Comparison of ENCODE assay signal across 27 cellular contexts in genomic region chr10:84765656-84766055, GRCh38.
"Had no signal": no experiment of that assay in that cellular context is flagged by ENCODE, and none has a peak within 500 bp of the region (broad histone marks: within the 10 kb centered on the region; RNA-seq: fewer than 3 reads in every experiment).

No MANE protein-coding gene starts in this region.

- H3K4me3 ChIP-seq: left lung, lung, psoas muscle, skin epidermis, stomach, testis, thyroid gland, transverse colon, upper lobe of left lung, vagina had no signal

- FAIRE-seq: islet of Langerhans, kidney had no signal

- ATAC-seq: left lung; naive thymus-derived CD4-positive, alpha-beta T cell; natural killer cell treated with Interleukin-12 subunit alpha and Interleukin-12 subunit beta and Interleukin-15 and Interleukin-18, amount 100 ng/mL, for 72 hours; psoas muscle; sciatic nerve; stimulated activated naive B cell treated with anti-CD40 and anti-IgM and Interleukin-4, amounts not matched to agents 10 μg/mL and 1 μg/mL and 100 μg/mL, for 72 hours; stimulated activated naive CD8-positive, alpha-beta T cell treated with anti-CD3 and anti-CD28 coated beads, Interleukin-15, Interleukin-2, amounts not matched to agents 100 U/mL and 50 U/mL, for 24 hours had no signal

- H3K9me3 ChIP-seq: left lung, psoas muscle, stomach, testis, thyroid gland, transverse colon, upper lobe of left lung, vagina had no signal

- H3K79me2 ChIP-seq: parathyroid adenoma had no signal

- H3K36me3 Mint-ChIP-seq: immature natural killer cell; mesothelial cell of epicardium; naive thymus-derived CD4-positive, alpha-beta T cell; natural killer cell treated with Interleukin-12 subunit alpha and Interleukin-12 subunit beta and Interleukin-15 and Interleukin-18, amount 100 ng/mL, for 72 hours; stimulated activated naive B cell treated with anti-CD40 and anti-IgM and Interleukin-4, amounts not matched to agents 10 μg/mL and 1 μg/mL and 100 μg/mL, for 72 hours had no signal

- H3K27ac Mint-ChIP-seq: immature natural killer cell; mesothelial cell of epicardium; natural killer cell treated with Interleukin-12 subunit alpha and Interleukin-12 subunit beta and Interleukin-15 and Interleukin-18, amount 100 ng/mL, for 72 hours; stimulated activated naive B cell treated with anti-CD40 and anti-IgM and Interleukin-4, amounts not matched to agents 10 μg/mL and 1 μg/mL and 100 μg/mL, for 72 hours had no signal

- H3K27me3 Mint-ChIP-seq: natural killer cell treated with Interleukin-12 subunit alpha and Interleukin-12 subunit beta and Interleukin-15 and Interleukin-18, amount 100 ng/mL, for 72 hours; stimulated activated naive B cell treated with anti-CD40 and anti-IgM and Interleukin-4, amounts not matched to agents 10 μg/mL and 1 μg/mL and 100 μg/mL, for 72 hours had no signal

- H3K36me3 ChIP-seq: left lung, stomach, thyroid gland, transverse colon, upper lobe of left lung, vagina had no signal

- H3K27ac ChIP-seq: left lung, parathyroid adenoma, psoas muscle, skin epidermis, stomach, testis, thyroid gland, transverse colon, upper lobe of left lung, vagina had no signal

- H3K4me1 ChIP-seq: left lung, parathyroid adenoma, psoas muscle, stomach, testis, thyroid gland, upper lobe of left lung, vagina had no signal

- H3K9ac ChIP-seq: parathyroid adenoma had no signal

- H2AFZ ChIP-seq: parathyroid adenoma had no signal

- H3K4me1 Mint-ChIP-seq: immature natural killer cell; mesothelial cell of epicardium; stimulated activated naive B cell treated with anti-CD40 and anti-IgM and Interleukin-4, amounts not matched to agents 10 μg/mL and 1 μg/mL and 100 μg/mL, for 72 hours had no signal

- DNase-seq: head of caudate nucleus; hypothalamus; immature natural killer cell; kidney; left lung; mesendoderm; naive thymus-derived CD4-positive, alpha-beta T cell; psoas muscle; stimulated activated CD4-positive, alpha-beta T cell treated with anti-CD3 and anti-CD28 coated beads, Interleukin-12 subunit alpha, Interleukin-12 subunit beta, amount 100 ng/mL, for 4 hours; stimulated activated CD4-positive, alpha-beta T cell treated with anti-CD3 and anti-CD28 coated beads, Interleukin-15, amount 100 ng/mL, for 24 hours; stimulated activated CD4-positive, alpha-beta T cell treated with anti-CD3 and anti-CD28 coated beads, Interleukin-2, amount 100 ng/mL, for 24 hours; stimulated activated CD4-positive, alpha-beta T cell treated with anti-CD3 and anti-CD28 coated beads, Interleukin-4, amount 100 ng/mL, for 1 hour; stimulated activated naive B cell treated with anti-CD40 and anti-IgM and Interleukin-4, amounts not matched to agents 10 μg/mL and 1 μg/mL and 100 μg/mL, for 72 hours; stimulated activated naive CD8-positive, alpha-beta T cell treated with anti-CD3 and anti-CD28 coated beads, Interleukin-15, Interleukin-2, amounts not matched to agents 100 U/mL and 50 U/mL, for 24 hours; stomach; testis; thyroid gland; transverse colon; upper lobe of left lung had no signal

- H3K4me3 Mint-ChIP-seq: immature natural killer cell; mesothelial cell of epicardium; naive thymus-derived CD4-positive, alpha-beta T cell; natural killer cell treated with Interleukin-12 subunit alpha and Interleukin-12 subunit beta and Interleukin-15 and Interleukin-18, amount 100 ng/mL, for 72 hours; stimulated activated naive B cell treated with anti-CD40 and anti-IgM and Interleukin-4, amounts not matched to agents 10 μg/mL and 1 μg/mL and 100 μg/mL, for 72 hours had no signal

- H3K27me3 ChIP-seq: left lung, stomach, testis, thyroid gland, transverse colon, upper lobe of left lung, vagina had no signal

- H3K9me3 Mint-ChIP-seq: mesothelial cell of epicardium; natural killer cell treated with Interleukin-12 subunit alpha and Interleukin-12 subunit beta and Interleukin-15 and Interleukin-18, amount 100 ng/mL, for 72 hours; stimulated activated naive B cell treated with anti-CD40 and anti-IgM and Interleukin-4, amounts not matched to agents 10 μg/mL and 1 μg/mL and 100 μg/mL, for 72 hours had no signal
